In the genomic region with DNA sequence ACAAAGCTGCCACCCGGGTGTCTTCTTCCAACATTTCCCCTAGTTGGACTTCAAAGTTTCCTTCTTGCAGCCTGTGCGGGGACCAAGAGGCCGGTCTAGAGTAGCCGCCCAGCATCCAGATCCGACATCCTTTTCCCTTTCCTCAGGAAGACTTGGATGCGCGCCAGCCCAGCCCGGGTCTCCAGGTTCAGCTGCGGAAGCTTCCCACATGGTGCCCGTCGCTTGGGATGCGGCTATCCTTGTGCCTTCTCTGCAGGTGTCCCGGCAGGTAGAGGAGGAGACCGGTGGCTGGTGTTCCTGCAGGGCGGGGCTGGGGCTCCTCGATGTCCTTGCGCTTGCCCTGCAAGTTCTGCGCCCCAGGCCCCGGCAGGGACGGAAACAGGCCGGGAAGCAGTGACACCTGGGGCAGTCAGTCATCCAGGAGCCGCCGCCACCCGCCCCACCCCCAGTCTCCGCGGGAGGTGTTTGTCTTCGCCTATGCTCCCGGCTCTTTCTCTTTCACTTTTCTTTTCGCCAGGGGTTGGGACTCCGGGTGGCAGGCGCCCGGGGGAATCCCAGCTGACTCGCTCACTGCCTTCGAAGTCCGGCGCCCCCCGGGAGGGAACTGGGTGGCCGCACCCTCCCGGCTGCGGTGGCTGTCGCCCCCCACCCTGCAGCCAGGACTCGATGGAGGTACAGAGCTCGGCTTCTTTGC, we compare ENCODE assay signal across 8 cellular contexts. TPM values are rescaled to one million over a fixed set of nuclear protein-coding genes. Genes with fewer than 3 reads are reported as not detected.
A peak's percentile ranks its signal among the peaks of the same experiment; 100 is the strongest.
DNase-seq lines count a peak whose midpoint lies in the region; ATAC-seq and TF ChIP-seq lines count a peak whose summit lies in the region.

TSS of gene IL15 (plus strand) at position 507 of the 694 bp plus-strand sequence. CDS start 82,882 bp downstream, outside the sequence.

- H3K9me3 ChIP-seq in NT2/D1 (ENCODE audit: insufficient read depth, low read length) (no peaks in the 10 kb centered on the region), tibial nerve (no peaks in the 10 kb centered on the region)

- WGBS in tibial nerve, 2 donors, result 3% methylated on average over 31 to 43 of the region's 43 CpGs

- TF ChIP-seq POLR2A in tibial nerve (IDR thresholded peaks at IDR 0.05), result peak in 1 of 2 donors; percentile 5

- H3K4me3 ChIP-seq in NT2/D1 (ENCODE audit: insufficient read length, low read depth) (peak within 1 kb of the TSS; percentile 60), tibial nerve (peak within 1 kb of the TSS; percentile 79 to 91 (median 84))

- peak within 1 kb of the TSS; percentile 51 for H3K9ac ChIP-seq in NT2/D1 (ENCODE audit: insufficient read length, low read depth)

- TF ChIP-seq EP300 in tibial nerve (IDR thresholded peaks at IDR 0.05), result no peak

- ATAC-seq in HG02884 (IDR thresholded peaks at IDR 0.05; ENCODE audit: unreplicated experiment) (peak; percentile 47), foreskin keratinocyte (peak; percentile 87), omental fat pad (ENCODE audit: low FRiP score) (peak; percentile 91)

- H3K27me3 ChIP-seq in NT2/D1 (ENCODE audit: insufficient read depth, insufficient read length), result peaks cover 37% of the 10 kb centered on the region
- no peaks in the 10 kb centered on the region for H3K27me3 ChIP-seq in foreskin keratinocyte
- H3K27me3 ChIP-seq in tibial nerve, result no peaks in the 10 kb centered on the region

- H3K27ac ChIP-seq in foreskin keratinocyte (peak within 1 kb of the TSS; percentile 50), tibial nerve (peak within 1 kb of the TSS; percentile 66 to 87 (median 80))

- no peaks in the 10 kb centered on the region for H3K36me3 ChIP-seq in NT2/D1 (ENCODE audit: insufficient read depth, insufficient read length, low read length)
- no peaks in the 10 kb centered on the region for H3K36me3 ChIP-seq in tibial nerve

- DNase-seq in NCI-H2196 treated with DMSO at 0.1 percent for 48 hours (lab: John Stamatoyannopoulos, UW; ENCODE audit: unreplicated experiment) (peak; percentile 12), NCI-H2196 (lab: John Stamatoyannopoulos, UW; ENCODE audit: unreplicated experiment) (no peak), NT2/D1 (ENCODE audit: low read depth, low spot score) (no peak), foreskin keratinocyte (peak; percentile 37 to 55), omental fat pad (ENCODE audit: low spot score) (peak; percentile 57), tibial nerve (ENCODE audit: low spot score in 2 of 2) (peak; percentile 27 to 33)
- peak; percentile 55 for DNase-seq in activated effector memory CD4-positive, alpha-beta T cell treated with Interleukin-2 at 50 U/mL for 16 hours

- no peak for TF ChIP-seq CTCF in foreskin keratinocyte (conservative IDR thresholded peaks at IDR 0.05)
- TF ChIP-seq CTCF in omental fat pad (IDR thresholded peaks at IDR 0.05), result no peak
- no peak for TF ChIP-seq CTCF in tibial nerve (IDR thresholded peaks at IDR 0.05)

- no peaks in the 10 kb centered on the region for H3K4me1 ChIP-seq in NT2/D1 (ENCODE audit: insufficient read depth, insufficient read length)
- H3K4me1 ChIP-seq in foreskin keratinocyte, result no peaks in the 10 kb centered on the region
- peaks cover 0 to 25% (median 2%) of the 10 kb centered on the region in 4 donors for H3K4me1 ChIP-seq in tibial nerve

RNA-seq across cellular contexts. Expression of gene IL15, which starts in this region (rescaled TPM):
- total RNA-seq in foreskin keratinocyte, result 0.78 and 1.4 TPM in 2 replicates
- polyA plus RNA-seq in foreskin keratinocyte, result 0.67 and 1.1 TPM in 2 replicates
- 10 to 100 TPM in 1 of 4 donors, 1 to 10 TPM in 3; 3.9 to 14.2 (median 7.6) TPM for total RNA-seq in omental fat pad
- 1 to 10 TPM; 2.4 to 8.1 (median 6.4) TPM for total RNA-seq in tibial nerve

Comparison
In these comparisons a context has a peak if more than half of its experiments do, and no peak if none do; other contexts are left out.
1. DNase-seq: peak in NCI-H2196 treated with DMSO at 0.1 percent for 48 hours (single experiment), activated effector memory CD4-positive, alpha-beta T cell treated with Interleukin-2 at 50 U/mL for 16 hours (single experiment), foreskin keratinocyte (2 of 2), omental fat pad (single experiment) and tibial nerve (2 of 2); none in NCI-H2196 (single experiment) and NT2/D1 (single experiment).
2. Peak in every context shown above with its lines, with median percentiles within 50 percentile points of each other: ATAC-seq.